11 cellular contexts compared by ENCODE assay signal in the genomic region with DNA sequence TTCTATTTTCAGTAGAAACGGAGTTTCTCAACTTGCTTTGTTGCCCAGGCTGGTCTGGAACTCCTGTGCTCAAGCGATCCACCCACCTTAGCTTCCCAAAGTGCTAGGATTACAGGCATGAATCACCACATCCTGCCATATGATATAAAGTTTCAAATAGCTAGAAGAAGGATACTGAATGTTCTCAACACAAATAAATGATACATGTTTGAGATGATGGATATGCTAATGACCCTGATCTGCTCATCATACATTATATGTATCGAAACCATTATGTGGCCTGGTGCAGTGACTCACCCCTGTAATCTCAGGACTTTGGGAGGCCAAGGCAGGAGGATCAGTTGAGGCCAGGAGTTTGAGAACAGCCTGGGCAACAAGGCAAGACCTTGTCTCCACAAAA. TPM values are rescaled to one million over a fixed set of nuclear protein-coding genes. Genes with fewer than 3 reads are reported as not detected.
DNase-seq lines count a peak whose midpoint lies in the region; ATAC-seq, FAIRE-seq and TF ChIP-seq lines count a peak whose summit lies in the region.
"Had no signal": no experiment of that assay in that cellular context is flagged by ENCODE, and none has a peak within 500 bp of the region (broad histone marks: within the 10 kb centered on the region; RNA-seq: fewer than 3 reads in every experiment).

No MANE protein-coding gene starts in this region.

- no peaks in the 10 kb centered on the region for H3K4me1 Mint-ChIP-seq in WTC11
- H3K4me1 Mint-ChIP-seq: neural progenitor cell had no signal

- no peak for TF ChIP-seq EP300 in A549 (IDR thresholded peaks at IDR 0.05)

- no peak overlapping the region for H3K4me3 Mint-ChIP-seq in WTC11
- H3K4me3 Mint-ChIP-seq: neural progenitor cell had no signal

- no peaks in the 10 kb centered on the region for H3K27me3 ChIP-seq in aorta (ENCODE audit: control insufficient read depth in 1 of 2, insufficient read depth in 2 of 2, low read length in 1 of 2)
- H3K27me3 ChIP-seq: neural progenitor cell, vagina had no signal

- POLR2A ChIA-PET in A549 (lab: Yijun Ruan, JAX): interaction anchor here (0.7 kb wide), 1 partner anchor 17 kb away, joined by 9 read pairs; no protein-coding TSS in a partner anchor
- POLR2A ChIA-PET in WTC11 (lab: Charles Lee): interaction anchor here (2.2 kb wide), 1 partner anchor 86 kb away, joined by 5 read pairs; no protein-coding TSS in a partner anchor

- ATAC-seq in A549: peak in 1 of 2 experiments; percentile 60; a peak in 3 of 6 replicates
- ATAC-seq in WTC11: no peak
- no peak for ATAC-seq in GM21526 (IDR thresholded peaks at IDR 0.05; ENCODE audit: low FRiP score, unreplicated experiment)
- no peak for ATAC-seq in aorta (ENCODE audit: low FRiP score)

- H3K9me3 ChIP-seq in A549 (no peaks in the 10 kb centered on the region), aorta (ENCODE audit: control insufficient read depth, low read length) (no peaks in the 10 kb centered on the region)
- H3K9me3 ChIP-seq: vagina had no signal

- FAIRE-seq in A549 (lab: Jason Lieb, UNC): no peak

- H3K36me3 ChIP-seq in aorta (ENCODE audit: control insufficient read depth in 1 of 2, insufficient read depth in 2 of 2, low read length in 1 of 2): no peaks in the 10 kb centered on the region
- H3K36me3 ChIP-seq: neural progenitor cell, vagina had no signal

- DNase-seq in A549 (ENCODE audit: low read depth in 1 of 2, low spot score in 1 of 2): peak in 1 of 2 experiments; percentile 65
- DNase-seq in Daoy (ENCODE audit: low read depth): peak; percentile 90
- DNase-seq in SW 1271 (lab: John Stamatoyannopoulos, UW): peak; percentile 57 to 79
- peak; percentile 60 for DNase-seq in fibroblast of peridontal ligament (ENCODE audit: extremely low read depth)
- no peak for DNase-seq in activated gamma-delta T cell (lab: John Stamatoyannopoulos, UW)
- no peak for DNase-seq in WTC11 (ENCODE audit: low spot score)
- no peak for DNase-seq in aorta
- DNase-seq: DMS153 had no signal

- no peaks in the 10 kb centered on the region for H3K27me3 Mint-ChIP-seq in WTC11 (ENCODE audit: low read depth)

- no peak for TF ChIP-seq CTCF in A549 (IDR thresholded peaks at IDR 0.05)
- TF ChIP-seq CTCF in WTC11 (IDR thresholded peaks at IDR 0.05): no peak

- H3K27ac ChIP-seq in A549 (peak overlapping the region in 1 of 2 experiments; percentile 82; a peak in 4 of 6 replicates), aorta (ENCODE audit: low read depth in 1 of 2, low read length in 2 of 2) (no peak overlapping the region)
- H3K27ac ChIP-seq: neural progenitor cell, vagina had no signal

- H3K4me3 ChIP-seq in A549: no peak overlapping the region
- H3K4me3 ChIP-seq in aorta (ENCODE audit: low read length in 2 of 2): no peak overlapping the region
- H3K4me3 ChIP-seq: neural progenitor cell, vagina had no signal

- H3K4me1 ChIP-seq in A549 (peaks cover 29% of the 10 kb centered on the region), aorta (ENCODE audit: control insufficient read depth in 1 of 2, insufficient read depth in 2 of 2, low read length in 2 of 2) (no peaks in the 10 kb centered on the region)
- H3K4me1 ChIP-seq: neural progenitor cell, vagina had no signal

- no peaks in the 10 kb centered on the region for H3K9me3 Mint-ChIP-seq in WTC11
- H3K9me3 Mint-ChIP-seq: neural progenitor cell had no signal

- peak overlapping the region; percentile 80 for H3K4me2 ChIP-seq in A549
- H3K4me2 ChIP-seq: neural progenitor cell had no signal

- CTCF ChIA-PET in A549 (lab: Yijun Ruan, JAX) (interaction anchor here (1.0 to 2.0 kb wide), 4 partner anchors 20 to 120 kb away, joined by 3 to 5 read pairs (median 4); no protein-coding TSS in a partner anchor), WTC11 (lab: Charles Lee) (interaction anchor here (0.6 kb wide), 2 partner anchors 19 to 84 kb away, joined by 3 to 4 read pairs; no protein-coding TSS in a partner anchor)

- WGBS in A549 (ENCODE audit: missing lambda C conversion rate): 12% methylated on average over 3 of the region's 3 CpGs
- 85 to 91% methylated on average over 3 of the region's 3 CpGs for WGBS in aorta, 2 donors

- intact Hi-C loops in aorta (cut with DNase I): loop anchor here in 1 of 2 donors (5.0 kb wide), 1 partner anchor 570 kb away; no protein-coding TSS in a partner anchor

- TF ChIP-seq RAD21 in A549 (conservative IDR thresholded peaks at IDR 0.05 in 1 of 2, IDR thresholded peaks at IDR 0.05 in 1 of 2): no peak

- no peaks in the 10 kb centered on the region for H3K36me3 Mint-ChIP-seq in WTC11
- H3K36me3 Mint-ChIP-seq: neural progenitor cell had no signal

- TF ChIP-seq POLR2A in A549 (IDR thresholded peaks at IDR 0.05; ENCODE audit: low read length): no peak

- no peak overlapping the region for H3K27ac Mint-ChIP-seq in WTC11
- H3K27ac Mint-ChIP-seq: neural progenitor cell had no signal

TF ChIP-seq in WTC11, 78 proteins besides CTCF, POLR2A, EP300 and RAD21 (continues in another document):
- TF ChIP-seq ELF4 (CRISPR knock-in tag; IDR thresholded peaks at IDR 0.05; ENCODE audit: low read depth): no peak
- no peak for TF ChIP-seq ZNF423 (CRISPR knock-in tag; IDR thresholded peaks at IDR 0.05)
- TF ChIP-seq IRF2 (CRISPR knock-in tag; IDR thresholded peaks at IDR 0.05; ENCODE audit: borderline replicate concordance, low read depth): no peak
- TF ChIP-seq GRHL2 (CRISPR knock-in tag; IDR thresholded peaks at IDR 0.05; ENCODE audit: insufficient replicate concordance, severe bottlenecking): no peak
- TF ChIP-seq E2F5 (CRISPR knock-in tag; IDR thresholded peaks at IDR 0.05): no peak
- no peak for TF ChIP-seq MLX (CRISPR knock-in tag; IDR thresholded peaks at IDR 0.05)
- no peak for TF ChIP-seq TEAD1 (CRISPR knock-in tag; IDR thresholded peaks at IDR 0.05)
- no peak for TF ChIP-seq MXD4 (CRISPR knock-in tag; IDR thresholded peaks at IDR 0.05; ENCODE audit: borderline replicate concordance)

RNA-seq across cellular contexts. Expression of gene CIB3, which starts 11.5 kb away (rescaled TPM):
- polyA plus RNA-seq in A549 (2011; rRNA removed) (not detected in 2 replicates), A549 (2017; fragmentation: RNase III; extraction: RNeasy Plus Mini Kit Qiagen cat#74134 plus additional on column Dnase treatment) (not detected in 3 replicates), aorta (under 1 TPM in 1 of 2 donors, not detected in 1; 0.95 TPM)
- polyA plus RNA-seq in A549 (2012; cell fraction: cytosol; rRNA removed): not detected in 2 replicates
- polyA plus RNA-seq in A549 (2012; cell fraction: nucleus; rRNA removed): not detected in 2 replicates
- not detected in 2 replicates for polyA minus RNA-seq in A549 (2011; rRNA and poly(A)+ RNA removed)
- not detected in 2 replicates for total RNA-seq in Daoy (2014; rRNA removed; shearing (Covaris generic))
- total RNA-seq in WTC11 (2021) (not detected in 3 replicates), aorta (not detected)
- total RNA-seq: vagina had no signal

RNA-seq across cellular contexts. Expression of gene HSH2D, which starts 18.4 kb away (rescaled TPM):
- polyA plus RNA-seq in A549 (2011; rRNA removed) (0.05 and 0.16 TPM in 2 replicates), A549 (2017; fragmentation: RNase III; extraction: RNeasy Plus Mini Kit Qiagen cat#74134 plus additional on column Dnase treatment) (not detected in 3 replicates), aorta (1 to 10 TPM in 1 of 2 donors, under 1 TPM in 1; 0.10 to 2.5 TPM)
- not detected in 2 replicates for polyA plus RNA-seq in A549 (2012; cell fraction: cytosol; rRNA removed)
- polyA plus RNA-seq in A549 (2012; cell fraction: nucleus; rRNA removed): not detected in 2 replicates
- not detected in 2 replicates for polyA minus RNA-seq in A549 (2011; rRNA and poly(A)+ RNA removed)
- total RNA-seq in Daoy (2014; rRNA removed; shearing (Covaris generic)): not detected in 2 replicates
- total RNA-seq in WTC11 (2021) (1.6 to 3.2 TPM (median 3.0 TPM) in 3 replicates), aorta (1 to 10 TPM; 1.3 to 1.4 TPM)

RNA-seq across cellular contexts. Expression of gene FAM32A, which starts 23.4 kb away (rescaled TPM):
- 97.6 and 108 TPM in 2 replicates for polyA plus RNA-seq in A549 (2011; rRNA removed)
- polyA plus RNA-seq in A549 (2012; cell fraction: cytosol; rRNA removed): 86.6 and 95.0 TPM in 2 replicates
- polyA plus RNA-seq in A549 (2012; cell fraction: nucleus; rRNA removed): 43.9 and 63.3 TPM in 2 replicates
- polyA plus RNA-seq in A549 (2017; fragmentation: RNase III; extraction: RNeasy Plus Mini Kit Qiagen cat#74134 plus additional on column Dnase treatment): 80.8 to 85.1 TPM (median 84.7 TPM) in 3 replicates
- polyA minus RNA-seq in A549 (2011; rRNA and poly(A)+ RNA removed): 31.2 and 37.5 TPM in 2 replicates
- total RNA-seq in Daoy (2014; rRNA removed; shearing (Covaris generic)): 231 and 233 TPM in 2 replicates
- total RNA-seq in WTC11 (2021): 59.5 to 62.6 TPM (median 62.2 TPM) in 3 replicates
- total RNA-seq in aorta: 10 to 100 TPM; 46.1 to 46.4 TPM
- polyA plus RNA-seq in aorta: 10 to 100 TPM; 80.6 to 89.5 TPM

RNA-seq across cellular contexts. Expression of gene AP1M1, which starts 35.9 kb away (rescaled TPM):
- 37.8 and 42.5 TPM in 2 replicates for polyA plus RNA-seq in A549 (2011; rRNA removed)
- polyA plus RNA-seq in A549 (2012; cell fraction: cytosol; rRNA removed): 73.9 and 92.0 TPM in 2 replicates
- 105 and 138 TPM in 2 replicates for polyA plus RNA-seq in A549 (2012; cell fraction: nucleus; rRNA removed)
- polyA plus RNA-seq in A549 (2017; fragmentation: RNase III; extraction: RNeasy Plus Mini Kit Qiagen cat#74134 plus additional on column Dnase treatment): 63.0 to 68.0 TPM (median 63.6 TPM) in 3 replicates
- 39.7 and 69.8 TPM in 2 replicates for polyA minus RNA-seq in A549 (2011; rRNA and poly(A)+ RNA removed)
- total RNA-seq in Daoy (2014; rRNA removed; shearing (Covaris generic)): 86.2 and 86.8 TPM in 2 replicates
- 27.7 to 34.5 TPM (median 30.5 TPM) in 3 replicates for total RNA-seq in WTC11 (2021)
- 10 to 100 TPM; 74.7 TPM for total RNA-seq in aorta
- 10 to 100 TPM; 25.2 to 62.4 TPM for polyA plus RNA-seq in aorta

RNA-seq across cellular contexts. Expression of gene RAB8A, which starts 50.2 kb away (rescaled TPM):
- 69.4 and 91.4 TPM in 2 replicates for polyA plus RNA-seq in A549 (2011; rRNA removed)
- 55.9 and 57.1 TPM in 2 replicates for polyA plus RNA-seq in A549 (2012; cell fraction: cytosol; rRNA removed)
- 32.6 and 35.2 TPM in 2 replicates for polyA plus RNA-seq in A549 (2012; cell fraction: nucleus; rRNA removed)
- polyA plus RNA-seq in A549 (2017; fragmentation: RNase III; extraction: RNeasy Plus Mini Kit Qiagen cat#74134 plus additional on column Dnase treatment): 89.2 to 101 TPM (median 90.1 TPM) in 3 replicates
- 99.1 and 130 TPM in 2 replicates for polyA minus RNA-seq in A549 (2011; rRNA and poly(A)+ RNA removed)
- total RNA-seq in Daoy (2014; rRNA removed; shearing (Covaris generic)): 63.7 and 72.5 TPM in 2 replicates
- 68.4 to 81.8 TPM (median 74.0 TPM) in 3 replicates for total RNA-seq in WTC11 (2021)
- total RNA-seq in aorta: 10 to 100 TPM; 51.3 to 56.7 TPM
- polyA plus RNA-seq in aorta: 10 to 100 TPM; 17.6 to 30.3 TPM

Comparison
In these comparisons a context has a peak if more than half of its experiments do, and no peak if none do; other contexts are left out.
1. DNase-seq: peak in Daoy (single experiment), SW 1271 (2 of 2) and fibroblast of peridontal ligament (single experiment); none in activated gamma-delta T cell (single experiment), WTC11 (single experiment) and aorta (0 of 2).